1 cellular context compared by ENCODE assay signal in genomic region chr2:238875161-238875530, GRCh38.
TF ChIP-seq lines count a peak whose summit lies in the region.

No MANE protein-coding gene starts in this region.

TF ChIP-seq in HCT116, 20 proteins besides CTCF, POLR2A, EP300 and RAD21 (continued from another document):
- TF ChIP-seq, protein P1, sequence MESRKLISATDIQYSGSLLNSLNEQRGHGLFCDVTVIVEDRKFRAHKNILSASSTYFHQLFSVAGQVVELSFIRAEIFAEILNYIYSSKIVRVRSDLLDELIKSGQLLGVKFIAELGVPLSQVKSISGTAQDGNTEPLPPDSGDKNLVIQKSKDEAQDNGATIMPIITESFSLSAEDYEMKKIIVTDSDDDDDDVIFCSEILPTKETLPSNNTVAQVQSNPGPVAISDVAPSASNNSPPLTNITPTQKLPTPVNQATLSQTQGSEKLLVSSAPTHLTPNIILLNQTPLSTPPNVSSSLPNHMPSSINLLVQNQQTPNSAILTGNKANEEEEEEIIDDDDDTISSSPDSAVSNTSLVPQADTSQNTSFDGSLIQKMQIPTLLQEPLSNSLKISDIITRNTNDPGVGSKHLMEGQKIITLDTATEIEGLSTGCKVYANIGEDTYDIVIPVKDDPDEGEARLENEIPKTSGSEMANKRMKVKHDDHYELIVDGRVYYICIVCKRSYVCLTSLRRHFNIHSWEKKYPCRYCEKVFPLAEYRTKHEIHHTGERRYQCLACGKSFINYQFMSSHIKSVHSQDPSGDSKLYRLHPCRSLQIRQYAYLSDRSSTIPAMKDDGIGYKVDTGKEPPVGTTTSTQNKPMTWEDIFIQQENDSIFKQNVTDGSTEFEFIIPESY (IDR thresholded peaks at IDR 0.05; ENCODE audit: extremely low read depth, insufficient replicate concordance, low read length): no peak
